Comparison of ENCODE assay signal across 8 cellular contexts in the genomic region with DNA sequence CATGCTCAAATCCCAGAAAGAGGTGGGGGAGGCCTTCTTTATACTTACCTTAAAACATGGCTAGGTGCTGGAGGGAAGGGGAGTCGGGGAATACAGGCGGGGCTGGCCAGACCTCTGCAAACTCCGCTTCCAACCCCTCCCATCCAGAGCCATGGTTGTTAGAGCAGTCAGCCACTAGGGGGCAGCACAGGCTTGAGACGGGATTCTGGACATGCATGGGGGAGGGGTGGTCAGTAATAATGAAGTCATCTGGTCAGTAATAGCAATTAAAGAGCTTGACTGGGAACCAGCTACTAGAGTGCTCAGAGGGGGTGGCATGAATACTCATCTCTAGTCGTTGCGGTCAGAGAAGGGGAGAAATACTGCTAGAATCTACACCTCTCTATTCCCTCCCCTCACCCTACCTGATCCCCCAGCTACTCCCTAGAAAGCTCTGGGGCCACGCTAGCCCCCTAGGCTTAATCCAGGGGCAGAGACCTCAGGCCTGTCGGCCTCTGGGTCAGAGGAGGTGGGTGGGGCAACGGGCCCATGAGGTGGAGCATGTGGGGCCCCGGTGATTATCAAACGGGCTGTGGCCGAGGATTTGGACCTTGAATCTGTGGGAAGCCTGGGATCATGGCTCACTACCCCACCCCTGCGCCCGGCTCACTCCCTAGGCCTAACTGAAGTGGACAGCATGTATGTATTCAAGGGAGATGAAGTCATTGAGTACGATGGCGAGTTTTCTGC. TPM values are rescaled to one million over a fixed set of nuclear protein-coding genes. Genes with fewer than 3 reads are reported as not detected.
DNase-seq lines count a peak whose midpoint lies in the region; ATAC-seq and TF ChIP-seq lines count a peak whose summit lies in the region.

No MANE protein-coding gene starts in this region.

- in situ Hi-C loops in mammary epithelial cell (cut with MboI; ENCODE audit: low sequenced_read_pairs in 2 of 2): loop anchor here in 1 of 2 donors (5.0 to 25.0 kb wide), 4 partner anchors 62 to 419 kb away; no protein-coding TSS in a partner anchor

- TF ChIP-seq CTCF in WI38 (IDR thresholded peaks at IDR 0.05; ENCODE audit: low read depth, low read length): peak; percentile 95
- peak; percentile 97 for TF ChIP-seq CTCF in mammary epithelial cell (conservative IDR thresholded peaks at IDR 0.05 in 1 of 2, IDR thresholded peaks at IDR 0.05 in 1 of 2; ENCODE audit: extremely low read depth in 1 of 2, insufficient read depth in 1 of 2, low read depth in 1 of 2, low read length in 2 of 2)
- TF ChIP-seq CTCF in smooth muscle cell (IDR thresholded peaks at IDR 0.05; ENCODE audit: borderline replicate concordance, insufficient read depth, poor library complexity, severe bottlenecking): peak; percentile 83

- H3K4me2 ChIP-seq in mammary epithelial cell (ENCODE audit: insufficient read depth, low read depth, low read length) (no peak overlapping the region), smooth muscle cell (peak overlapping the region; percentile 40)

- no peak overlapping the region for H2AFZ ChIP-seq in mammary epithelial cell (ENCODE audit: low read depth, low read length)
- H2AFZ ChIP-seq in smooth muscle cell (ENCODE audit: low read depth): no peak overlapping the region

- H3K27ac ChIP-seq in mammary epithelial cell (ENCODE audit: insufficient read depth, low read depth, low read length): no peak overlapping the region
- H3K27ac ChIP-seq in smooth muscle cell (ENCODE audit: low read depth): peak overlapping the region; percentile 5

- intact Hi-C loops in mammary epithelial cell (cut with micrococcal nuclease): loop anchor here (1.0 to 5.0 kb wide), 7 partner anchors 26 to 414 kb away; no protein-coding TSS in a partner anchor

- no peaks in the 10 kb centered on the region for H3K79me2 ChIP-seq in mammary epithelial cell (ENCODE audit: insufficient read depth, low read length)
- no peaks in the 10 kb centered on the region for H3K79me2 ChIP-seq in smooth muscle cell (ENCODE audit: low read depth)

- CTCF ChIA-PET in mammary epithelial cell (lab: Charles Lee; ENCODE audit: low non-redundant PET): interaction anchor here (0.5 to 1.6 kb wide), 18 partner anchors 10 to 718 kb away, joined by 3 to 61 read pairs (median 6); no protein-coding TSS in a partner anchor

- H4K20me1 ChIP-seq in mammary epithelial cell (ENCODE audit: insufficient read depth, low read length): no peaks in the 10 kb centered on the region
- H4K20me1 ChIP-seq in smooth muscle cell (ENCODE audit: low read depth): no peaks in the 10 kb centered on the region

- no peaks in the 10 kb centered on the region for H3K36me3 ChIP-seq in mammary epithelial cell (ENCODE audit: insufficient read depth, low read length)
- H3K36me3 ChIP-seq in smooth muscle cell (ENCODE audit: low read depth): no peaks in the 10 kb centered on the region

- no peak overlapping the region for H3K4me3 ChIP-seq in WI38 (ENCODE audit: low read depth, low read length)
- no peak overlapping the region for H3K4me3 ChIP-seq in mammary epithelial cell (replicated peaks in 1 of 3; ENCODE audit: insufficient read depth in 1 of 3, low read depth in 2 of 3, low read length in 3 of 3)
- H3K4me3 ChIP-seq in smooth muscle cell: no peak overlapping the region

- no peaks in the 10 kb centered on the region for H3K9me3 ChIP-seq in mammary epithelial cell (replicated peaks; ENCODE audit: insufficient read depth, low read length)
- no peaks in the 10 kb centered on the region for H3K9me3 ChIP-seq in smooth muscle cell (replicated peaks; ENCODE audit: low read depth)

- WGBS in mammary epithelial cell (ENCODE audit: low coverage, missing lambda C conversion rate): 22% methylated on average over 14 of the region's 16 CpGs
- WGBS in smooth muscle cell (ENCODE audit: low lambda C conversion rate): 34% methylated on average over 16 of the region's 16 CpGs

- no TSS peak for BruUV-seq in mammary epithelial cell (replicated peaks; lab: Mats Ljungman, UMichigan)

- peaks cover 3% of the 10 kb centered on the region for H3K4me1 ChIP-seq in mammary epithelial cell (ENCODE audit: insufficient read depth, low read length)
- peaks cover 10% of the 10 kb centered on the region for H3K4me1 ChIP-seq in smooth muscle cell (ENCODE audit: low read depth)

- DNase-seq in DMS153 (lab: John Stamatoyannopoulos, UW): peak; percentile 63
- DNase-seq in NCI-H2196 (lab: John Stamatoyannopoulos, UW; ENCODE audit: unreplicated experiment): peak; percentile 90
- peak; percentile 65 for DNase-seq in mammary epithelial cell
- DNase-seq in inferior parietal cortex (ENCODE audit: extremely low spot score): peak; percentile 94
- peak; percentile 66 for DNase-seq in smooth muscle cell (lab: John Stamatoyannopoulos, UW; ENCODE audit: unreplicated experiment)
- no peak for DNase-seq in OCI-M2 (lab: John Stamatoyannopoulos, UW; ENCODE audit: unreplicated experiment)

- H3K9ac ChIP-seq in mammary epithelial cell (ENCODE audit: insufficient read depth, low read length) (no peak overlapping the region), smooth muscle cell (ENCODE audit: low read depth) (peak overlapping the region; percentile 18)

- peaks cover 2% of the 10 kb centered on the region for H3K27me3 ChIP-seq in mammary epithelial cell (ENCODE audit: insufficient read depth, low read length)
- H3K27me3 ChIP-seq in smooth muscle cell (ENCODE audit: low read depth): peaks cover 8% of the 10 kb centered on the region

- peak; percentile 72 for ATAC-seq in HG02759 (IDR thresholded peaks at IDR 0.05; ENCODE audit: unreplicated experiment)

- dilution Hi-C loops in mammary epithelial cell (cut with HindIII; ENCODE audit: low sequenced_read_pairs): no loop called here

- no peaks in the 10 kb centered on the region for H3F3A ChIP-seq in smooth muscle cell (ENCODE audit: low read depth)

RNA-seq across cellular contexts. Expression of a gene that starts 2.9 kb away (rescaled TPM):
- not detected for total RNA-seq in mammary epithelial cell
- not detected for polyA plus RNA-seq in mammary epithelial cell
- polyA minus RNA-seq in mammary epithelial cell: not detected
- total RNA-seq in smooth muscle cell: 0.36 TPM in 1 of 2 replicates, not detected in the other
- polyA plus RNA-seq in smooth muscle cell: 0.48 TPM in 1 of 2 replicates, not detected in the other

RNA-seq across cellular contexts. Expression of a gene that starts 11.9 kb away (rescaled TPM):
- total RNA-seq in mammary epithelial cell: 100 to 1,000 TPM; 132 to 206 TPM
- 352 TPM for polyA plus RNA-seq in mammary epithelial cell
- 207 TPM for polyA minus RNA-seq in mammary epithelial cell
- 85.0 and 115 TPM in 2 replicates for total RNA-seq in smooth muscle cell
- polyA plus RNA-seq in smooth muscle cell: 73.1 and 80.6 TPM in 2 replicates

RNA-seq across cellular contexts. Expression of a gene that starts 41.9 kb away (rescaled TPM):
- total RNA-seq in mammary epithelial cell (under 1 TPM in 1 of 2 donors, not detected in 1; under 0.01 TPM), smooth muscle cell (not detected in 2 replicates)
- polyA plus RNA-seq in mammary epithelial cell (not detected), smooth muscle cell (not detected in 2 replicates)
- not detected for polyA minus RNA-seq in mammary epithelial cell
